ENCODE assay signal across 8 cellular contexts in the genomic region with DNA sequence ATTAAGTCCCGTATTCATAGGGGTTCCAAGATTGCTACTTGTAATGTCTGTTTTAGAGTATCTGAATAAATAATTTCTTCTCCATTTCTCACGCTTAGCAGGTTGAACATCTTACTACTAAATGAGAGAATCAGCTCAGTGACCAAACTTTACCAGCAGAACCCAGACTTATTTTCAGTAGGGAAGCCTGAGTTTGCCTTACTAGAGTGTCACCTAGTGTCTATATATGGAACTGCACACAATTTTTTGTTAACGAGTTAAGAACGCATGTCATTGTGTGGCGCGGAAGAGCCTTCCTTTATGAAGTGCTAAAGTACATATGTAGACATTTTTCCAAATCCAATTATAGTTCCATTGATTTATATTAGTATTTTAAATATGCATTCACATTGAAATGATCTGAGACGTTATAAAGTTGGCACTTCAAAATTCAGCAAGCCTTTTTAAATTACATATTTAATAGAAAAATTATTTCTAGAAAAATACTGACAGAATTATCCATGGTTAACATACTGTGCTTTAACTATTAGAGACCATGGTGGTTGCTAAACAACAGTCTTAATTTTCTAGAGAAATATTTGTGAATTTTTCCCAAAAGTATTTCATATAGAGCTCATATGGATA.
DNase-seq lines count a peak whose midpoint lies in the region; ATAC-seq, FAIRE-seq and TF ChIP-seq lines count a peak whose summit lies in the region.

No MANE protein-coding gene starts in this region.

- TF ChIP-seq EP300 in A549 (IDR thresholded peaks at IDR 0.05) = no peak

- H3K27me3 ChIP-seq in Loucy (ENCODE audit: insufficient read depth, low read length, poor library complexity, severe bottlenecking) = no peaks in the 10 kb centered on the region
- no peaks in the 10 kb centered on the region for H3K27me3 ChIP-seq in Peyer's patch

- H3K4me1 ChIP-seq in A549 = no peaks in the 10 kb centered on the region
- H3K4me1 ChIP-seq in Loucy (ENCODE audit: insufficient read depth, low read length, poor library complexity, severe bottlenecking) = peaks cover 23% of the 10 kb centered on the region
- H3K4me1 ChIP-seq in Peyer's patch = no peaks in the 10 kb centered on the region

- H3K9ac ChIP-seq in Loucy (ENCODE audit: low read depth, low read length, poor library complexity, severe bottlenecking) = no peak overlapping the region

- H3K27ac ChIP-seq in A549 (no peak overlapping the region), Peyer's patch (no peak overlapping the region)

- H3K9me3 ChIP-seq in A549 (no peaks in the 10 kb centered on the region), Loucy (ENCODE audit: insufficient read depth, low read depth, low read length) (no peaks in the 10 kb centered on the region), Peyer's patch (no peaks in the 10 kb centered on the region)

- H3K4me3 ChIP-seq in A549 (no peak overlapping the region), Loucy (ENCODE audit: low read length, poor library complexity, severe bottlenecking) (no peak overlapping the region), Peyer's patch (no peak overlapping the region), choroid plexus epithelial cell (ENCODE audit: low read depth, low read length) (no peak overlapping the region)

- H3K79me2 ChIP-seq in Loucy (ENCODE audit: insufficient read depth, low read length) = no peaks in the 10 kb centered on the region

- whole genome bisulfite sequencing in A549 (ENCODE audit: missing lambda C conversion rate) = 18% methylated on average over 7 of the region's 7 CpGs

- TF ChIP-seq RAD21 in A549 (conservative IDR thresholded peaks at IDR 0.05 in 1 of 2, IDR thresholded peaks at IDR 0.05 in 1 of 2) = peak; percentile 66 to 77

- no peak overlapping the region for H3K4me2 ChIP-seq in A549
- H3K4me2 ChIP-seq in Loucy (ENCODE audit: low read depth, low read length, poor library complexity, severe bottlenecking) = no peak overlapping the region

- H3K36me3 ChIP-seq in Loucy (ENCODE audit: insufficient read depth, low read length) (no peaks in the 10 kb centered on the region), Peyer's patch (no peaks in the 10 kb centered on the region)

- H2AFZ ChIP-seq in Loucy (ENCODE audit: low read length) = peak overlapping the region; percentile 6; the same call in 1 of the 2 replicates

- peak; percentile 58 to 85; a peak in 3 of 6 replicates for ATAC-seq in A549

- TF ChIP-seq CTCF in A549 (IDR thresholded peaks at IDR 0.05) (peak; percentile 72), GM10266 (IDR thresholded peaks at IDR 0.05; ENCODE audit: control insufficient read depth, insufficient read depth, low read depth, missing control alignments) (peak; percentile 82), Loucy (conservative IDR thresholded peaks at IDR 0.05; ENCODE audit: low read length) (peak; percentile 93), Peyer's patch (IDR thresholded peaks at IDR 0.05) (peak; percentile 48 to 96 (median 87)), choroid plexus epithelial cell (conservative IDR thresholded peaks at IDR 0.05; ENCODE audit: low read depth, low read length) (peak; percentile 81)

- no peaks in the 10 kb centered on the region for H4K20me1 ChIP-seq in Loucy (ENCODE audit: insufficient read depth, low read length, poor library complexity, severe bottlenecking)

- DNase-seq in A549 (ENCODE audit: low read depth in 1 of 2, low spot score in 1 of 2) = peak; percentile 44 to 77
- peak; percentile 53 for DNase-seq in GM10266 (ENCODE audit: extremely low spot score)
- DNase-seq in HEK293T (ENCODE audit: extremely low spot score) = peak; percentile 60
- no peak for DNase-seq in Peyer's patch
- peak; percentile 87 for DNase-seq in choroid plexus epithelial cell (ENCODE audit: low read depth)
- DNase-seq in medulla oblongata (ENCODE audit: extremely low spot score) = peak; percentile 82
- DNase-seq in stimulated activated CD8-positive, alpha-beta memory T cell treated with anti-CD3 and anti-CD28 coated beads, Interleukin-4, amount 100 ng/mL, for 48 hours = no peak

- CTCF ChIA-PET in A549 (lab: Yijun Ruan, JAX) = interaction anchor here (0.8 to 8.1 kb wide), 18 partner anchors 10 to 169 kb away, joined by 3 to 49 read pairs (median 3); no protein-coding TSS in a partner anchor
- CTCF ChIA-PET in HEK293T (lab: Yijun Ruan, JAX) = interaction anchor here (0.6 to 4.5 kb wide), 9 partner anchors 13 to 187 kb away, joined by 3 to 36 read pairs (median 3); no protein-coding TSS in a partner anchor

- 0 out of 2 replicates have a peak, but pooled peaks cover 4% of the 10 kb centered on the region for H3F3A ChIP-seq in Loucy (ENCODE audit: low read depth)

- FAIRE-seq in A549 (lab: Jason Lieb, UNC) = peak; percentile 18

- TF ChIP-seq POLR2A in A549 (IDR thresholded peaks at IDR 0.05; ENCODE audit: low read length) (no peak), Peyer's patch (IDR thresholded peaks at IDR 0.05) (no peak)

- no peaks in the 10 kb centered on the region for H3K9me2 ChIP-seq in Loucy (replicated peaks; ENCODE audit: low read depth, low read length)

- POLR2A ChIA-PET in A549 (lab: Yijun Ruan, JAX) = no interaction called here
- POLR2A ChIA-PET in HEK293T (lab: Yijun Ruan, JAX) = interaction anchor here (1.0 kb wide), 1 partner anchor 89 kb away, joined by 3 read pairs; a partner anchor contains a TSS

TF ChIP-seq in A549, 52 proteins besides CTCF, POLR2A, EP300 and RAD21:
- TF ChIP-seq CEBPB (IDR thresholded peaks at IDR 0.05) (no peak), SMC3 (IDR thresholded peaks at IDR 0.05) (peak; percentile 55; the same call in 2 of the 3 replicates)

TF ChIP-seq in HEK293T, 16 proteins besides CTCF, POLR2A, EP300 and RAD21:
- TF ChIP-seq ARNT (IDR thresholded peaks at IDR 0.05) = no peak
- no peak for TF ChIP-seq ELF4 (IDR thresholded peaks at IDR 0.05)
- no peak for TF ChIP-seq SUZ12 (IDR thresholded peaks at IDR 0.05)
- TF ChIP-seq BHLHE40 (IDR thresholded peaks at IDR 0.05; ENCODE audit: borderline replicate concordance) = no peak
- no peak for TF ChIP-seq ZNF384 (IDR thresholded peaks at IDR 0.05)
TF ChIP-seq in HEK293T: peak in this region for 0.

Comparison
In these comparisons a context has a peak if more than half of its experiments do, and no peak if none do; other contexts are left out.
1. DNase-seq: peak in A549 (2 of 2), GM10266 (single experiment), HEK293T (single experiment), choroid plexus epithelial cell (single experiment) and medulla oblongata (single experiment); none in Peyer's patch (0 of 3) and stimulated activated CD8-positive, alpha-beta memory T cell treated with anti-CD3 and anti-CD28 coated beads, Interleukin-4, amount 100 ng/mL, for 48 hours (single experiment).
2. Peak in every context shown above with its lines, with median percentiles within 50 percentile points of each other: CTCF ChIP-seq.